ENCODE assay signal across 31 cellular contexts in genomic region chr11:24723231-24723630, GRCh38.
"Had no signal": no experiment of that assay in that cellular context is flagged by ENCODE, and none has a peak within 500 bp of the region (broad histone marks: within the 10 kb centered on the region; RNA-seq: fewer than 3 reads in every experiment).

No MANE protein-coding gene starts in this region.

- H3K36me3 ChIP-seq: adrenal gland, ascending aorta, brain microvascular endothelial cell, breast epithelium, cardiac muscle cell had no signal

- ATAC-seq: activated naive CD4-positive, alpha-beta T cell treated with anti-CD3 and anti-CD28 coated beads, Interleukin-2, amount 50 U/mL, for 72 hours; activated naive CD8-positive, alpha-beta T cell treated with anti-CD3 and anti-CD28 coated beads, Interleukin-2, amount 50 U/mL, for 24 hours; activated T-cell treated with anti-CD3 and anti-CD28 coated beads, Interleukin-2, amount 50 U/mL, for 4 hours; activated T-cell treated with anti-CD3 and anti-CD28 coated beads, Interleukin-2, amount 50 U/mL, for 72 hours; activated T-helper 17 cell treated with anti-CD3 and anti-CD28 coated beads, Interleukin-2, amount 50 U/mL, for 72 hours; body of pancreas had no signal

- H3K9me3 ChIP-seq: adrenal gland, ascending aorta, body of pancreas, breast epithelium had no signal

- H3K4me3 ChIP-seq: adrenal gland, ascending aorta, body of pancreas, breast epithelium, cardiac muscle cell had no signal

- H3K4me1 ChIP-seq: adrenal gland, ascending aorta, body of pancreas, breast epithelium had no signal

- H3K27ac ChIP-seq: adrenal gland, ascending aorta, body of pancreas, brain microvascular endothelial cell, breast epithelium, cardiac muscle cell had no signal

- DNase-seq: activated effector memory CD4-positive, alpha-beta T cell treated with anti-CD3 and anti-CD28 coated beads, Interleukin-2, amount 50 U/mL, for 16 hours; activated effector memory CD4-positive, alpha-beta T cell treated with Interleukin-2 at 50 U/mL for 16 hours; activated gamma-delta T cell; activated gamma-delta T cell treated with Interleukin-2 at 50 U/mL for 16 hours; activated naive CD4-positive, alpha-beta T cell; activated naive CD4-positive, alpha-beta T cell treated with anti-CD3 and anti-CD28 coated beads for 36 hours; activated naive CD4-positive, alpha-beta T cell treated with anti-CD3 and anti-CD28 coated beads, Interleukin-2, amount 10 ng/mL, durations not matched to agents 7 days and 5 days; activated naive CD4-positive, alpha-beta T cell treated with anti-CD3 and anti-CD28 coated beads, Interleukin-2, amount 50 U/mL, for 16 hours; activated naive CD4-positive, alpha-beta T cell treated with Interleukin-2 at 50 U/mL for 16 hours; activated naive CD8-positive, alpha-beta T cell treated with anti-CD3 and anti-CD28 coated beads for 36 hours; activated naive CD8-positive, alpha-beta T cell treated with anti-CD3 and anti-CD28 coated beads, Interleukin-2, amount 10 ng/mL, durations not matched to agents 7 days and 5 days; activated naive CD8-positive, alpha-beta T cell treated with anti-CD3 and anti-CD28 coated beads, Interleukin-2, amount 50 U/mL, for 24 hours; activated T-cell treated with anti-CD3 and anti-CD28 coated beads, Interleukin-2, amount 50 U/mL, for 24 hours; activated T-cell treated with anti-CD3 and anti-CD28 coated beads, Interleukin-2, amount 50 U/mL, for 4 hours; activated T-cell treated with anti-CD3 and anti-CD28 coated beads, Interleukin-2, amount 50 U/mL, for 48 hours; activated T-cell treated with anti-CD3 and anti-CD28 coated beads, Interleukin-2, amount 50 U/mL, for 72 hours; adrenal gland; amniotic stem cell; amygdala; anterior cingulate cortex; aorta; body of pancreas; brain microvascular endothelial cell; caudate nucleus; central memory CD4-positive, alpha-beta T cell; cerebellar nuclear complex had no signal

- H3K27me3 ChIP-seq: adrenal gland, ascending aorta, body of pancreas, brain microvascular endothelial cell, breast epithelium, cardiac muscle cell had no signal
